1 cellular context compared by ENCODE assay signal in genomic region chr17:38798614-38799500, GRCh38.
A peak's percentile ranks its signal among the peaks of the same experiment; 100 is the strongest.
TF ChIP-seq lines count a peak whose summit lies in the region.

No MANE protein-coding gene starts in this region.

TF ChIP-seq in K562, 482 proteins besides CTCF, POLR2A, EP300 and RAD21 (continued from another document):
- no peak for TF ChIP-seq ZBTB34 (CRISPR knock-in tag; IDR thresholded peaks at IDR 0.05)
- no peak for TF ChIP-seq ZFP30 (CRISPR knock-in tag; IDR thresholded peaks at IDR 0.05; ENCODE audit: borderline replicate concordance)
- no peak for TF ChIP-seq ZBTB9 (CRISPR knock-in tag; IDR thresholded peaks at IDR 0.05)
- no peak for TF ChIP-seq ESRRB (CRISPR knock-in tag; IDR thresholded peaks at IDR 0.05; ENCODE audit: borderline replicate concordance)
- no peak for TF ChIP-seq CEBPZ (IDR thresholded peaks at IDR 0.05; ENCODE audit: borderline replicate concordance, low read depth, low read length)
- TF ChIP-seq ZNF583 (CRISPR knock-in tag; IDR thresholded peaks at IDR 0.05), result no peak
- TF ChIP-seq MTF1 (CRISPR knock-in tag; IDR thresholded peaks at IDR 0.05; ENCODE audit: borderline replicate concordance), result no peak
- peak; percentile 43; the same call in 1 of the 2 replicates for TF ChIP-seq XRCC5 (IDR thresholded peaks at IDR 0.05; ENCODE audit: low read depth, low read length)
- TF ChIP-seq HDAC1 (IDR thresholded peaks at IDR 0.05), result peak in 1 of 2 experiments; percentile 79; a peak in 1 of 4 replicates
- no peak for TF ChIP-seq ATF1 (CRISPR knock-in tag; IDR thresholded peaks at IDR 0.05)
- TF ChIP-seq ATF1 (tag; IDR thresholded peaks at IDR 0.05), result no peak
TF ChIP-seq in K562: peak in this region for 39.
